ENCODE assay signal across 1 cellular context in genomic region chr17:45345554-45346254, GRCh38.
TF ChIP-seq lines count a peak whose summit lies in the region.

No MANE protein-coding gene starts in this region.

TF ChIP-seq in K562, 482 proteins besides CTCF, POLR2A, EP300 and RAD21 (continued from another document and continues in another):
- TF ChIP-seq HNRNPH1 (optimal IDR thresholded peaks at IDR 0.05; ENCODE audit: low read depth, low read length), result no peak
- TF ChIP-seq SMC3 (conservative IDR thresholded peaks at IDR 0.05; ENCODE audit: insufficient read depth, low read depth, low read length), result no peak
- TF ChIP-seq ZBTB12 (CRISPR knock-in tag; IDR thresholded peaks at IDR 0.05), result 0 out of 2 replicates have a peak, but pooled peaks have one; percentile 38
- TF ChIP-seq, protein P1, sequence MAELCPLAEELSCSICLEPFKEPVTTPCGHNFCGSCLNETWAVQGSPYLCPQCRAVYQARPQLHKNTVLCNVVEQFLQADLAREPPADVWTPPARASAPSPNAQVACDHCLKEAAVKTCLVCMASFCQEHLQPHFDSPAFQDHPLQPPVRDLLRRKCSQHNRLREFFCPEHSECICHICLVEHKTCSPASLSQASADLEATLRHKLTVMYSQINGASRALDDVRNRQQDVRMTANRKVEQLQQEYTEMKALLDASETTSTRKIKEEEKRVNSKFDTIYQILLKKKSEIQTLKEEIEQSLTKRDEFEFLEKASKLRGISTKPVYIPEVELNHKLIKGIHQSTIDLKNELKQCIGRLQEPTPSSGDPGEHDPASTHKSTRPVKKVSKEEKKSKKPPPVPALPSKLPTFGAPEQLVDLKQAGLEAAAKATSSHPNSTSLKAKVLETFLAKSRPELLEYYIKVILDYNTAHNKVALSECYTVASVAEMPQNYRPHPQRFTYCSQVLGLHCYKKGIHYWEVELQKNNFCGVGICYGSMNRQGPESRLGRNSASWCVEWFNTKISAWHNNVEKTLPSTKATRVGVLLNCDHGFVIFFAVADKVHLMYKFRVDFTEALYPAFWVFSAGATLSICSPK (IDR thresholded peaks at IDR 0.05; ENCODE audit: borderline replicate concordance), result no peak
- no peak for TF ChIP-seq MED1 (CRISPR knock-in tag; IDR thresholded peaks at IDR 0.05; ENCODE audit: borderline replicate concordance)
- no peak for TF ChIP-seq FOXK1 (CRISPR knock-in tag; IDR thresholded peaks at IDR 0.05; ENCODE audit: borderline replicate concordance)
- peak; percentile 56; the same call in 1 of the 2 replicates for TF ChIP-seq ZNF41 (CRISPR knock-in tag; conservative IDR thresholded peaks at IDR 0.05)
- TF ChIP-seq MEF2D (tag; conservative IDR thresholded peaks at IDR 0.05; ENCODE audit: low read depth), result peak; percentile 60; the same call in 1 of the 2 replicates
- TF ChIP-seq, protein P2, sequence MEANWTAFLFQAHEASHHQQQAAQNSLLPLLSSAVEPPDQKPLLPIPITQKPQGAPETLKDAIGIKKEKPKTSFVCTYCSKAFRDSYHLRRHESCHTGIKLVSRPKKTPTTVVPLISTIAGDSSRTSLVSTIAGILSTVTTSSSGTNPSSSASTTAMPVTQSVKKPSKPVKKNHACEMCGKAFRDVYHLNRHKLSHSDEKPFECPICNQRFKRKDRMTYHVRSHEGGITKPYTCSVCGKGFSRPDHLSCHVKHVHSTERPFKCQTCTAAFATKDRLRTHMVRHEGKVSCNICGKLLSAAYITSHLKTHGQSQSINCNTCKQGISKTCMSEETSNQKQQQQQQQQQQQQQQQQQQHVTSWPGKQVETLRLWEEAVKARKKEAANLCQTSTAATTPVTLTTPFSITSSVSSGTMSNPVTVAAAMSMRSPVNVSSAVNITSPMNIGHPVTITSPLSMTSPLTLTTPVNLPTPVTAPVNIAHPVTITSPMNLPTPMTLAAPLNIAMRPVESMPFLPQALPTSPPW (CRISPR knock-in tag; IDR thresholded peaks at IDR 0.05), result peak; percentile 75
- TF ChIP-seq MTA1 (IDR thresholded peaks at IDR 0.05; ENCODE audit: borderline replicate concordance), result peak; percentile 89; the same call in 1 of the 2 replicates
- TF ChIP-seq ZNF121 (CRISPR knock-in tag; conservative IDR thresholded peaks at IDR 0.05), result no peak
- TF ChIP-seq PURB (CRISPR knock-in tag; IDR thresholded peaks at IDR 0.05; ENCODE audit: low read depth), result no peak
- TF ChIP-seq MYBL2 (IDR thresholded peaks at IDR 0.05; ENCODE audit: low read depth), result no peak
- no peak for TF ChIP-seq MYBL2 (CRISPR knock-in tag; IDR thresholded peaks at IDR 0.05; ENCODE audit: borderline replicate concordance)
- 0 out of 2 replicates have a peak, but pooled peaks have one; percentile 64 for TF ChIP-seq ZNF584 (CRISPR knock-in tag; IDR thresholded peaks at IDR 0.05; ENCODE audit: low read depth)
- TF ChIP-seq NFIC (IDR thresholded peaks at IDR 0.05), result peak; percentile 85
- peak; percentile 95 for TF ChIP-seq FOXM1 (IDR thresholded peaks at IDR 0.05; ENCODE audit: low read depth)
- no peak for TF ChIP-seq FOXM1 (CRISPR knock-in tag; IDR thresholded peaks at IDR 0.05; ENCODE audit: low read depth)
- peak; percentile 95; the same call in 1 of the 2 replicates for TF ChIP-seq ARID3A (IDR thresholded peaks at IDR 0.05; ENCODE audit: borderline replicate concordance, low read depth, low read length)
- TF ChIP-seq PYGO2 (tag; IDR thresholded peaks at IDR 0.05), result peak; percentile 96
- peak; percentile 76; the same call in 1 of the 2 replicates for TF ChIP-seq LCOR (CRISPR knock-in tag; IDR thresholded peaks at IDR 0.05)
- TF ChIP-seq, protein P3, sequence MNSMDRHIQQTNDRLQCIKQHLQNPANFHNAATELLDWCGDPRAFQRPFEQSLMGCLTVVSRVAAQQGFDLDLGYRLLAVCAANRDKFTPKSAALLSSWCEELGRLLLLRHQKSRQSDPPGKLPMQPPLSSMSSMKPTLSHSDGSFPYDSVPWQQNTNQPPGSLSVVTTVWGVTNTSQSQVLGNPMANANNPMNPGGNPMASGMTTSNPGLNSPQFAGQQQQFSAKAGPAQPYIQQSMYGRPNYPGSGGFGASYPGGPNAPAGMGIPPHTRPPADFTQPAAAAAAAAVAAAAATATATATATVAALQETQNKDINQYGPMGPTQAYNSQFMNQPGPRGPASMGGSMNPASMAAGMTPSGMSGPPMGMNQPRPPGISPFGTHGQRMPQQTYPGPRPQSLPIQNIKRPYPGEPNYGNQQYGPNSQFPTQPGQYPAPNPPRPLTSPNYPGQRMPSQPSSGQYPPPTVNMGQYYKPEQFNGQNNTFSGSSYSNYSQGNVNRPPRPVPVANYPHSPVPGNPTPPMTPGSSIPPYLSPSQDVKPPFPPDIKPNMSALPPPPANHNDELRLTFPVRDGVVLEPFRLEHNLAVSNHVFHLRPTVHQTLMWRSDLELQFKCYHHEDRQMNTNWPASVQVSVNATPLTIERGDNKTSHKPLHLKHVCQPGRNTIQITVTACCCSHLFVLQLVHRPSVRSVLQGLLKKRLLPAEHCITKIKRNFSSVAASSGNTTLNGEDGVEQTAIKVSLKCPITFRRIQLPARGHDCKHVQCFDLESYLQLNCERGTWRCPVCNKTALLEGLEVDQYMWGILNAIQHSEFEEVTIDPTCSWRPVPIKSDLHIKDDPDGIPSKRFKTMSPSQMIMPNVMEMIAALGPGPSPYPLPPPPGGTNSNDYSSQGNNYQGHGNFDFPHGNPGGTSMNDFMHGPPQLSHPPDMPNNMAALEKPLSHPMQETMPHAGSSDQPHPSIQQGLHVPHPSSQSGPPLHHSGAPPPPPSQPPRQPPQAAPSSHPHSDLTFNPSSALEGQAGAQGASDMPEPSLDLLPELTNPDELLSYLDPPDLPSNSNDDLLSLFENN (IDR thresholded peaks at IDR 0.05; ENCODE audit: low read depth in 2 of 2, low read length in 2 of 2), result peak in 1 of 2 experiments; percentile 98; a peak in 2 of 4 replicates
- no peak for TF ChIP-seq CTCFL (IDR thresholded peaks at IDR 0.05; ENCODE audit: borderline replicate concordance, insufficient read depth, low read depth, low read length, poor library complexity, severe bottlenecking)
- no peak for TF ChIP-seq PTRF (tag; IDR thresholded peaks at IDR 0.05)
- no peak for TF ChIP-seq PPARD (CRISPR knock-in tag; IDR thresholded peaks at IDR 0.05)
- TF ChIP-seq NONO (IDR thresholded peaks at IDR 0.05; ENCODE audit: low read depth in 2 of 2, low read length in 1 of 2), result peak in 1 of 2 experiments; percentile 82; a peak in 1 of 4 replicates
- TF ChIP-seq C11orf30 (IDR thresholded peaks at IDR 0.05; ENCODE audit: low read depth), result peak; percentile 13; the same call in 1 of the 2 replicates
- no peak for TF ChIP-seq PRMT5 (CRISPR knock-in tag; IDR thresholded peaks at IDR 0.05)
- peak; percentile 81; the same call in 1 of the 2 replicates for TF ChIP-seq KHSRP (IDR thresholded peaks at IDR 0.05)
- TF ChIP-seq, protein P4, sequence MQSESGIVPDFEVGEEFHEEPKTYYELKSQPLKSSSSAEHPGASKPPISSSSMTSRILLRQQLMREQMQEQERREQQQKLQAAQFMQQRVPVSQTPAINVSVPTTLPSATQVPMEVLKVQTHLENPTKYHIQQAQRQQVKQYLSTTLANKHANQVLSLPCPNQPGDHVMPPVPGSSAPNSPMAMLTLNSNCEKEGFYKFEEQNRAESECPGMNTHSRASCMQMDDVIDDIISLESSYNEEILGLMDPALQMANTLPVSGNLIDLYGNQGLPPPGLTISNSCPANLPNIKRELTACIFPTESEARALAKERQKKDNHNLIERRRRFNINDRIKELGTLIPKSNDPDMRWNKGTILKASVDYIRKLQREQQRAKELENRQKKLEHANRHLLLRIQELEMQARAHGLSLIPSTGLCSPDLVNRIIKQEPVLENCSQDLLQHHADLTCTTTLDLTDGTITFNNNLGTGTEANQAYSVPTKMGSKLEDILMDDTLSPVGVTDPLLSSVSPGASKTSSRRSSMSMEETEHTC (IDR thresholded peaks at IDR 0.05), result 0 out of 2 replicates have a peak, but pooled peaks have one; percentile 49
- TF ChIP-seq POLR2B (IDR thresholded peaks at IDR 0.05; ENCODE audit: low read depth, partially characterized antibody), result no peak
- TF ChIP-seq IRF9 (tag; IDR thresholded peaks at IDR 0.05), result peak; percentile 46; the same call in 1 of the 2 replicates
- TF ChIP-seq MYC (IDR thresholded peaks at IDR 0.05; ENCODE audit: low read depth, low read length), result peak; percentile 62
- TF ChIP-seq MYC (CRISPR knock-in tag; IDR thresholded peaks at IDR 0.05; ENCODE audit: borderline replicate concordance, low read depth), result no peak
- 0 out of 2 replicates have a peak, but pooled peaks have one; percentile 11 for TF ChIP-seq ZBTB7A (IDR thresholded peaks at IDR 0.05; ENCODE audit: borderline replicate concordance, control insufficient read depth, low read depth, low read length)
- TF ChIP-seq MECOM (CRISPR knock-in tag; IDR thresholded peaks at IDR 0.05), result peak; percentile 85
- peak; percentile 79; the same call in 1 of the 2 replicates for TF ChIP-seq ESRRA (IDR thresholded peaks at IDR 0.05; ENCODE audit: borderline replicate concordance, low read depth)
- peak; percentile 88 for TF ChIP-seq CHAMP1 (IDR thresholded peaks at IDR 0.05)
- TF ChIP-seq TCFL5 (CRISPR knock-in tag; conservative IDR thresholded peaks at IDR 0.05), result peak; percentile 56; the same call in 1 of the 2 replicates
- TF ChIP-seq GATAD2B (IDR thresholded peaks at IDR 0.05; ENCODE audit: borderline replicate concordance), result peak; percentile 98
- peak; percentile 98 for TF ChIP-seq TCF3 (CRISPR knock-in tag; IDR thresholded peaks at IDR 0.05)
- peak; percentile 57; the same call in 1 of the 2 replicates for TF ChIP-seq NFE2 (IDR thresholded peaks at IDR 0.05; ENCODE audit: low read depth)
- TF ChIP-seq ATF1 (CRISPR knock-in tag; IDR thresholded peaks at IDR 0.05), result no peak
- peak; percentile 86 for TF ChIP-seq ATF1 (tag; IDR thresholded peaks at IDR 0.05)
- TF ChIP-seq KLF6 (CRISPR knock-in tag; IDR thresholded peaks at IDR 0.05; ENCODE audit: borderline replicate concordance), result peak; percentile 45; the same call in 1 of the 2 replicates
- TF ChIP-seq, protein P5, sequence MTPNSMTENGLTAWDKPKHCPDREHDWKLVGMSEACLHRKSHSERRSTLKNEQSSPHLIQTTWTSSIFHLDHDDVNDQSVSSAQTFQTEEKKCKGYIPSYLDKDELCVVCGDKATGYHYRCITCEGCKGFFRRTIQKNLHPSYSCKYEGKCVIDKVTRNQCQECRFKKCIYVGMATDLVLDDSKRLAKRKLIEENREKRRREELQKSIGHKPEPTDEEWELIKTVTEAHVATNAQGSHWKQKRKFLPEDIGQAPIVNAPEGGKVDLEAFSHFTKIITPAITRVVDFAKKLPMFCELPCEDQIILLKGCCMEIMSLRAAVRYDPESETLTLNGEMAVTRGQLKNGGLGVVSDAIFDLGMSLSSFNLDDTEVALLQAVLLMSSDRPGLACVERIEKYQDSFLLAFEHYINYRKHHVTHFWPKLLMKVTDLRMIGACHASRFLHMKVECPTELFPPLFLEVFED (CRISPR knock-in tag; conservative IDR thresholded peaks at IDR 0.05), result no peak
